In genomic region chr6:44201200-44201599, GRCh38 we compare ENCODE assay signal across 13 cellular contexts. TPM values are rescaled to one million over a fixed set of nuclear protein-coding genes. Genes with fewer than 3 reads are reported as not detected.
A peak's percentile ranks its signal among the peaks of the same experiment; 100 is the strongest.
DNase-seq lines count a peak whose midpoint lies in the region; ATAC-seq and TF ChIP-seq lines count a peak whose summit lies in the region.
"Had no signal": no experiment of that assay in that cellular context is flagged by ENCODE, and none has a peak within 500 bp of the region (broad histone marks: within the 10 kb centered on the region; RNA-seq: fewer than 3 reads in every experiment).

No MANE protein-coding gene starts in this region.

- H3K4me3 ChIP-seq in SJCRH30 (peak overlapping the region; percentile 11), stomach (no peak overlapping the region)
- H3K4me3 ChIP-seq: HAP-1 had no signal

- no peaks in the 10 kb centered on the region for H3K36me3 Mint-ChIP-seq in glutamatergic neuron (ENCODE audit: unreplicated experiment)
- no peaks in the 10 kb centered on the region for H3K36me3 Mint-ChIP-seq in mesothelial cell of epicardium
- H3K36me3 Mint-ChIP-seq: CD14-positive monocyte; naive thymus-derived CD4-positive, alpha-beta T cell had no signal

- H3K27me3 Mint-ChIP-seq in glutamatergic neuron (ENCODE audit: unreplicated experiment), result no peaks in the 10 kb centered on the region
- H3K27me3 Mint-ChIP-seq in mesothelial cell of epicardium (ENCODE audit: low read depth), result no peaks in the 10 kb centered on the region

- intact Hi-C loops in stomach (cut with DNase I; ENCODE audit: low total_unique reads), result no loop called here

- 66 to 84% (median 80%) methylated on average over 3 of the region's 3 CpGs for WGBS in stomach, 5 donors

- TF ChIP-seq EP300 in stomach (IDR thresholded peaks at IDR 0.05), result no peak

- H3K36me3 ChIP-seq in SJCRH30 (no peaks in the 10 kb centered on the region), stomach (no peaks in the 10 kb centered on the region)
- H3K36me3 ChIP-seq: HAP-1 had no signal

- no peak for TF ChIP-seq CTCF in glutamatergic neuron (IDR thresholded peaks at IDR 0.05; ENCODE audit: partially characterized antibody, unreplicated experiment)
- TF ChIP-seq CTCF in stomach (IDR thresholded peaks at IDR 0.05), result no peak
- no peak for TF ChIP-seq CTCF in mesothelial cell of epicardium (IDR thresholded peaks at IDR 0.05; ENCODE audit: unreplicated experiment)

- H3K27ac ChIP-seq in SJCRH30 (peak overlapping the region; percentile 99), stomach (no peak overlapping the region)

- no peak for TF ChIP-seq POLR2A in stomach (IDR thresholded peaks at IDR 0.05)

- H3K9me3 ChIP-seq in SJCRH30 (replicated peaks) (no peaks in the 10 kb centered on the region), stomach (no peaks in the 10 kb centered on the region)
- H3K9me3 ChIP-seq: HAP-1 had no signal

- peaks cover 54% of the 10 kb centered on the region for H3K4me1 ChIP-seq in SJCRH30
- H3K4me1 ChIP-seq in stomach, result peaks cover 0 to 10% (median 6%) of the 10 kb centered on the region in 4 donors

- H3K9me3 Mint-ChIP-seq in glutamatergic neuron (ENCODE audit: unreplicated experiment), result no peaks in the 10 kb centered on the region
- H3K9me3 Mint-ChIP-seq in mesothelial cell of epicardium, result no peaks in the 10 kb centered on the region
- H3K9me3 Mint-ChIP-seq: activated naive CD8-positive, alpha-beta T cell treated with anti-CD3 and anti-CD28 coated beads, Interleukin-2, amount 50 U/mL, for 24 hours; CD14-positive monocyte; naive thymus-derived CD4-positive, alpha-beta T cell had no signal

- H3K4me3 Mint-ChIP-seq in glutamatergic neuron (ENCODE audit: unreplicated experiment), result no peak overlapping the region
- H3K4me3 Mint-ChIP-seq in mesothelial cell of epicardium, result no peak overlapping the region
- H3K4me3 Mint-ChIP-seq: activated naive CD8-positive, alpha-beta T cell treated with anti-CD3 and anti-CD28 coated beads, Interleukin-2, amount 50 U/mL, for 24 hours; CD14-positive monocyte; naive thymus-derived CD4-positive, alpha-beta T cell had no signal

- DNase-seq in SJCRH30, result peak; percentile 63 to 68
- DNase-seq in glutamatergic neuron, result no peak
- peak; percentile 51 for DNase-seq in stomach
- no peak for DNase-seq in DMS53 (lab: John Stamatoyannopoulos, UW)
- DNase-seq in mesothelial cell of epicardium (ENCODE audit: low spot score in 2 of 2, unreplicated experiment in 2 of 2), result no peak
- DNase-seq: activated CD4-positive, CD25-positive, alpha-beta regulatory T cell; activated naive CD8-positive, alpha-beta T cell treated with anti-CD3 and anti-CD28 coated beads, Interleukin-2, amount 50 U/mL, for 24 hours; naive thymus-derived CD4-positive, alpha-beta T cell; NCI-H2227 treated with DMSO at 0.1 percent for 48 hours; substantia nigra had no signal

- no peaks in the 10 kb centered on the region for H3K27me3 ChIP-seq in SJCRH30
- no peaks in the 10 kb centered on the region for H3K27me3 ChIP-seq in stomach

- ATAC-seq in HG02678 (IDR thresholded peaks at IDR 0.05; ENCODE audit: unreplicated experiment), result no peak
- ATAC-seq: activated naive CD8-positive, alpha-beta T cell treated with anti-CD3 and anti-CD28 coated beads, Interleukin-2, amount 50 U/mL, for 24 hours; naive thymus-derived CD4-positive, alpha-beta T cell had no signal

- H3K27ac Mint-ChIP-seq in glutamatergic neuron (ENCODE audit: unreplicated experiment) (peak overlapping the region; percentile 67), mesothelial cell of epicardium (no peak overlapping the region)
- H3K27ac Mint-ChIP-seq: activated naive CD8-positive, alpha-beta T cell treated with anti-CD3 and anti-CD28 coated beads, Interleukin-2, amount 50 U/mL, for 24 hours; CD14-positive monocyte; naive thymus-derived CD4-positive, alpha-beta T cell had no signal

- H3K4me1 Mint-ChIP-seq in glutamatergic neuron (ENCODE audit: low read depth, unreplicated experiment), result peaks cover 11% of the 10 kb centered on the region
- H3K4me1 Mint-ChIP-seq in mesothelial cell of epicardium, result peaks cover 27% of the 10 kb centered on the region
- H3K4me1 Mint-ChIP-seq: activated naive CD8-positive, alpha-beta T cell treated with anti-CD3 and anti-CD28 coated beads, Interleukin-2, amount 50 U/mL, for 24 hours; CD14-positive monocyte; naive thymus-derived CD4-positive, alpha-beta T cell had no signal

RNA-seq across cellular contexts. Expression of gene MYMX, which starts 15.5 kb away (rescaled TPM):
- 106 and 116 TPM in 2 replicates for total RNA-seq in SJCRH30 (2014; rRNA removed; shearing (Covaris generic))
- 0.91 TPM for total RNA-seq in glutamatergic neuron (ENCODE audit: unreplicated experiment)
- not detected for total RNA-seq in stomach
- 1 to 10 TPM in 1 of 3 donors, under 1 TPM in 1, not detected in 1; 0.95 to 3.4 TPM for polyA plus RNA-seq in stomach
- not detected in 3 replicates for total RNA-seq in mesothelial cell of epicardium
- total RNA-seq: naive thymus-derived CD4-positive, alpha-beta T cell had no signal
- polyA plus RNA-seq: CD14-positive monocyte; naive thymus-derived CD4-positive, alpha-beta T cell had no signal

RNA-seq across cellular contexts. Expression of gene SLC29A1, which starts 22.2 kb away (rescaled TPM):
- 102 and 109 TPM in 2 replicates for total RNA-seq in SJCRH30 (2014; rRNA removed; shearing (Covaris generic))
- total RNA-seq in glutamatergic neuron (ENCODE audit: unreplicated experiment) (20.0 TPM), stomach (100 to 1,000 TPM in 2 of 5 donors, 10 to 100 TPM in 3; 26.4 to 217 (median 77.4) TPM), mesothelial cell of epicardium (13.2 to 13.9 TPM (median 13.9 TPM) in 3 replicates)
- polyA plus RNA-seq in stomach, result 10 to 100 TPM; 22.6 to 33.5 (median 29.0) TPM

RNA-seq across cellular contexts. Expression of gene CAPN11, which starts 42.6 kb away (rescaled TPM):
- total RNA-seq in SJCRH30 (2014; rRNA removed; shearing (Covaris generic)), result 0.20 and 0.97 TPM in 2 replicates
- not detected for total RNA-seq in glutamatergic neuron (ENCODE audit: unreplicated experiment)
- total RNA-seq in stomach, result under 1 TPM in 1 of 5 donors, not detected in 4; 0.18 TPM
- under 1 TPM in 2 of 3 donors, not detected in 1; 0.15 to 0.19 TPM for polyA plus RNA-seq in stomach
- total RNA-seq in mesothelial cell of epicardium, result not detected in 3 replicates
- polyA plus RNA-seq: CD14-positive monocyte; naive thymus-derived CD4-positive, alpha-beta T cell had no signal

RNA-seq across cellular contexts. Expression of gene HSP90AB1, which starts 45.7 kb away (rescaled TPM):
- total RNA-seq in SJCRH30 (2014; rRNA removed; shearing (Covaris generic)), result 1,351 and 1,358 TPM in 2 replicates
- 771 TPM for total RNA-seq in glutamatergic neuron (ENCODE audit: unreplicated experiment)
- total RNA-seq in stomach, result 100 to 1,000 TPM; 168 to 414 (median 370) TPM
- polyA plus RNA-seq in stomach, result 100 to 1,000 TPM; 267 to 549 (median 348) TPM
- total RNA-seq in mesothelial cell of epicardium, result 992 to 1,038 TPM (median 1,015 TPM) in 3 replicates

RNA-seq across cellular contexts. Expression of gene SLC35B2, which starts 56.1 kb away (rescaled TPM):
- total RNA-seq in SJCRH30 (2014; rRNA removed; shearing (Covaris generic)), result 27.8 and 28.5 TPM in 2 replicates
- total RNA-seq in glutamatergic neuron (ENCODE audit: unreplicated experiment), result 71.8 TPM
- 10 to 100 TPM in 4 of 5 donors, 1 to 10 TPM in 1; 1.4 to 60.1 (median 27.0) TPM for total RNA-seq in stomach
- 10 to 100 TPM in 2 of 3 donors, 1 to 10 TPM in 1; 7.3 to 17.2 (median 16.6) TPM for polyA plus RNA-seq in stomach
- 33.4 to 38.2 TPM (median 37.1 TPM) in 3 replicates for total RNA-seq in mesothelial cell of epicardium

Comparison
In these comparisons a context has a peak if more than half of its experiments do, and no peak if none do; other contexts are left out.
1. DNase-seq: peak in SJCRH30 (2 of 2) and stomach (single experiment); none in glutamatergic neuron (single experiment), DMS53 (single experiment) and mesothelial cell of epicardium (0 of 2).
2. RNA of gene MYMX, which starts 15.5 kb away (total RNA-seq): 106 to 116 TPM in SJCRH30; 0.91 TPM in glutamatergic neuron (single experiment), not detected in stomach and not detected in mesothelial cell of epicardium; every median in the first group is over 10 times any median in the second.